ENCODE assay signal across 18 cellular contexts in genomic region chr6:153086225-153086990, GRCh38. TPM values are rescaled to one million over a fixed set of nuclear protein-coding genes. Genes with fewer than 3 reads are reported as not detected.
"Had no signal": no experiment of that assay in that cellular context is flagged by ENCODE, and none has a peak within 500 bp of the region (broad histone marks: within the 10 kb centered on the region; RNA-seq: fewer than 3 reads in every experiment).

No MANE protein-coding gene starts in this region.

- H3K27ac Mint-ChIP-seq: activated naive CD4-positive, alpha-beta T cell treated with anti-CD3 and anti-CD28 coated beads, Interleukin-2, amount 50 U/mL, for 24 hours; naive thymus-derived CD8-positive, alpha-beta T cell had no signal

- ATAC-seq: left ventricle myocardium superior; naive thymus-derived CD8-positive, alpha-beta T cell had no signal

- DNase-seq: activated effector memory CD4-positive, alpha-beta T cell treated with anti-CD3 and anti-CD28 coated beads, Interleukin-2, amount 50 U/mL, for 16 hours; activated T-cell treated with anti-CD3 and anti-CD28 coated beads for 4 hours; adrenal gland; caudate nucleus; erythroblast; hippocampal formation; left ventricle myocardium superior; mesenchymal stem cell; naive thymus-derived CD8-positive, alpha-beta T cell; posterior cingulate gyrus; stimulated activated CD4-positive, alpha-beta T cell treated with anti-CD3 and anti-CD28 coated beads, Interleukin-15, amount 100 ng/mL, for 24 hours; stimulated activated CD4-positive, alpha-beta T cell treated with anti-CD3 and anti-CD28 coated beads, Interleukin-4, amount 100 ng/mL, for 1 hour; stimulated activated naive CD4-positive, alpha-beta T cell treated with Interleukin-2 at 50 U/mL for 16 hours; trophoblast cell had no signal

- H3K27me3 ChIP-seq: adrenal gland had no signal

- H3K36me3 Mint-ChIP-seq: activated naive CD4-positive, alpha-beta T cell treated with anti-CD3 and anti-CD28 coated beads, Interleukin-2, amount 50 U/mL, for 24 hours; naive thymus-derived CD8-positive, alpha-beta T cell had no signal

- H3K27ac ChIP-seq: adrenal gland, skin epidermis had no signal

- H3K4me1 ChIP-seq: adrenal gland had no signal

- H3K4me1 Mint-ChIP-seq: activated naive CD4-positive, alpha-beta T cell treated with anti-CD3 and anti-CD28 coated beads, Interleukin-2, amount 50 U/mL, for 24 hours; naive thymus-derived CD8-positive, alpha-beta T cell had no signal

- H3K4me3 ChIP-seq: adrenal gland, skin epidermis had no signal

- FAIRE-seq: keratinocyte had no signal

- H3K36me3 ChIP-seq: adrenal gland had no signal

- H3K9me3 Mint-ChIP-seq: activated naive CD4-positive, alpha-beta T cell treated with anti-CD3 and anti-CD28 coated beads, Interleukin-2, amount 50 U/mL, for 24 hours had no signal

- H3K9me3 ChIP-seq: adrenal gland had no signal

- H3K4me3 Mint-ChIP-seq: activated naive CD4-positive, alpha-beta T cell treated with anti-CD3 and anti-CD28 coated beads, Interleukin-2, amount 50 U/mL, for 24 hours; naive thymus-derived CD8-positive, alpha-beta T cell had no signal

RNA-seq across cellular contexts. Expression of gene RGS17, which starts 44.7 kb away (rescaled TPM):
- total RNA-seq: activated CD8-positive, alpha-beta memory T cell treated with anti-CD3 and anti-CD28 coated beads for 36 hours; naive thymus-derived CD8-positive, alpha-beta T cell had no signal
